8 cellular contexts compared by ENCODE assay signal in the genomic region with DNA sequence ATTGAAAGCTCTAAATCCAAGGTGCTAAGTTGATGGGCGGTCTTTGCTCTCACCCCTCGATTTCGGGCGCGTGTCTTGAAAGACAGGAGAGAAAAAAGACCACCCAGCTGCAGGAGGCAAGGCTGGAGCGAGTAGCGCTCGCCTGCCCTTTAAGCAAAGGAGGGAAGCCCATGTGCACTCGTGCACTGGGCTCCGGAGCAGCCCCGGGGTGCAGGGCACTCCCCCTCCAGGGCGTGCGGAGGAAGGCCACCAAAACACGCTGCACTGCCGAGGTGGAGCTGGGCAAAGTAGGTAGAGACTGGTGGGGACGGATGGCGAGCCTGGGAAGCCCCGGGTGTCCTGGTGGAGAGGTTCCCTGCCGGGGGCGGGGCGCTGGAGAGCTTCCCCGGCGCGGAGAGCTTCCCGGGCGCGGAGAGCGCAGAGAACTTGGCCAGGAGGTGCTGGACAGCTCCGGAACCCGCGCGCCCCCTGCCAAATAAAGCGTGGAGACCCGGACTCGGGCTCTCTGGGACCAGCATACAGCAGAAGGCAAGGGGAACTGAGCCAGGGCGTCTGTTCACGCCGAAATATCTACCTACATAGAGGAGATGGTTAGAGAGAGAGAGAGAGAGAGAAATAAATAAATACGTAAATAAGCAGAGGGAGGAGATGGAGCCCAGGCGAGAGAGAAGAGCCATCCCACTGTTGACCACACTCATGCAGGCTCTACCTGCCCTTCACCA. TPM values are rescaled to one million over a fixed set of nuclear protein-coding genes. Genes with fewer than 3 reads are reported as not detected.
DNase-seq lines count a peak whose midpoint lies in the region; ATAC-seq and TF ChIP-seq lines count a peak whose summit lies in the region.

No MANE protein-coding gene starts in this region.

- H3K9ac ChIP-seq in endocrine pancreas (ENCODE audit: control insufficient read depth, insufficient read depth, low read length) (peak overlapping the region; percentile 1), mucosa of rectum (ENCODE audit: low read depth in 1 of 2, low read length in 2 of 2) (no peak overlapping the region)

- H3K4me1 ChIP-seq in ACC112 (ENCODE audit: control insufficient read depth, insufficient read depth, low read length, unreplicated experiment) (peaks cover 4% of the 10 kb centered on the region), endocrine pancreas (ENCODE audit: control insufficient read depth, insufficient read depth, low read length) (peaks cover 3% of the 10 kb centered on the region), mucosa of rectum (ENCODE audit: control insufficient read depth in 2 of 2, insufficient read depth in 2 of 2, low read length in 2 of 2) (peaks cover 9 to 17% of the 10 kb centered on the region in 2 donors)

- peaks cover 14% of the 10 kb centered on the region for H3K4me1 Mint-ChIP-seq in activated CD8-positive, alpha-beta T cell treated with anti-CD3 and anti-CD28 coated beads for 36 hours (ENCODE audit: low read depth)
- H3K4me1 Mint-ChIP-seq in stimulated activated naive CD8-positive, alpha-beta T cell treated with anti-CD3 and anti-CD28 coated beads, Interleukin-15, Interleukin-2, amounts not matched to agents 100 ng/mL and 50 ng/mL, for 24 hours (ENCODE audit: low read depth): peaks cover 33% of the 10 kb centered on the region

- intact Hi-C loops in activated CD8-positive, alpha-beta T cell treated with anti-CD3 and anti-CD28 coated beads for 36 hours (cut with micrococcal nuclease): loop anchor here (5.0 kb wide), 1 partner anchor 99 kb away; no protein-coding TSS in a partner anchor

- CTCF ChIA-PET in activated CD8-positive, alpha-beta T cell treated with anti-CD3 and anti-CD28 coated beads for 36 hours (lab: Charles Lee): interaction anchor here (0.7 to 8.6 kb wide), 16 partner anchors 9 to 118 kb away, joined by 3 to 172 read pairs (median 10); no protein-coding TSS in a partner anchor

- POLR2A ChIA-PET in activated CD8-positive, alpha-beta T cell treated with anti-CD3 and anti-CD28 coated beads for 36 hours (lab: Charles Lee): interaction anchor here (0.9 to 3.4 kb wide), 16 partner anchors 9 to 125 kb away, joined by 3 to 31 read pairs (median 4); no protein-coding TSS in a partner anchor

- DNase-seq in NCI-H1694 (lab: John Stamatoyannopoulos, UW): peak; percentile 42
- DNase-seq in activated CD8-positive, alpha-beta T cell treated with anti-CD3 and anti-CD28 coated beads for 36 hours: peak; percentile 65

- H3K27me3 Mint-ChIP-seq in activated CD8-positive, alpha-beta T cell treated with anti-CD3 and anti-CD28 coated beads for 36 hours: no peaks in the 10 kb centered on the region
- H3K27me3 Mint-ChIP-seq in stimulated activated naive CD8-positive, alpha-beta T cell treated with anti-CD3 and anti-CD28 coated beads, Interleukin-15, Interleukin-2, amounts not matched to agents 100 ng/mL and 50 ng/mL, for 24 hours: peaks cover 23% of the 10 kb centered on the region

- TF ChIP-seq CTCF in activated CD8-positive, alpha-beta T cell treated with anti-CD3 and anti-CD28 coated beads for 36 hours (IDR thresholded peaks at IDR 0.05): peak; percentile 44

- H3K4me3 Mint-ChIP-seq in activated CD8-positive, alpha-beta T cell treated with anti-CD3 and anti-CD28 coated beads for 36 hours: peak overlapping the region; percentile 98
- H3K4me3 Mint-ChIP-seq in stimulated activated naive CD8-positive, alpha-beta T cell treated with anti-CD3 and anti-CD28 coated beads, Interleukin-15, Interleukin-2, amounts not matched to agents 100 ng/mL and 50 ng/mL, for 24 hours: peak overlapping the region; percentile 94

- peaks cover 2% of the 10 kb centered on the region for H3K9me3 ChIP-seq in endocrine pancreas (ENCODE audit: control insufficient read depth, low read length)
- peaks cover 2 to 4% of the 10 kb centered on the region in 2 donors for H3K9me3 ChIP-seq in mucosa of rectum (ENCODE audit: control insufficient read depth in 2 of 2, low read length in 2 of 2)

- peak; percentile 70 for ATAC-seq in GM19324 (IDR thresholded peaks at IDR 0.05; ENCODE audit: low FRiP score, unreplicated experiment)
- ATAC-seq in activated CD8-positive, alpha-beta T cell treated with anti-CD3 and anti-CD28 coated beads for 36 hours: peak; percentile 70
- ATAC-seq in GM21423 (IDR thresholded peaks at IDR 0.05; ENCODE audit: unreplicated experiment): no peak

- H3K9me3 Mint-ChIP-seq in activated CD8-positive, alpha-beta T cell treated with anti-CD3 and anti-CD28 coated beads for 36 hours: peaks cover 18% of the 10 kb centered on the region
- peaks cover 16% of the 10 kb centered on the region for H3K9me3 Mint-ChIP-seq in stimulated activated naive CD8-positive, alpha-beta T cell treated with anti-CD3 and anti-CD28 coated beads, Interleukin-15, Interleukin-2, amounts not matched to agents 100 ng/mL and 50 ng/mL, for 24 hours

- H3K27me3 ChIP-seq in ACC112 (ENCODE audit: insufficient read depth, low read length) (peaks cover 69% of the 10 kb centered on the region), endocrine pancreas (ENCODE audit: control insufficient read depth, insufficient read depth, low read length) (no peaks in the 10 kb centered on the region), mucosa of rectum (ENCODE audit: control insufficient read depth in 2 of 2, insufficient read depth in 2 of 2, low read length in 2 of 2) (peaks cover 27 to 40% of the 10 kb centered on the region in 2 donors)

- peaks cover 22% of the 10 kb centered on the region for H3K36me3 Mint-ChIP-seq in activated CD8-positive, alpha-beta T cell treated with anti-CD3 and anti-CD28 coated beads for 36 hours (ENCODE audit: low read depth)
- peaks cover 5% of the 10 kb centered on the region for H3K36me3 Mint-ChIP-seq in stimulated activated naive CD8-positive, alpha-beta T cell treated with anti-CD3 and anti-CD28 coated beads, Interleukin-15, Interleukin-2, amounts not matched to agents 100 ng/mL and 50 ng/mL, for 24 hours (ENCODE audit: low read depth)

- peak overlapping the region; percentile 0 for H2AFZ ChIP-seq in ACC112 (ENCODE audit: low read length, unreplicated experiment)

- H3K36me3 ChIP-seq in ACC112 (ENCODE audit: insufficient read depth, low read length): no peaks in the 10 kb centered on the region
- H3K36me3 ChIP-seq in endocrine pancreas (ENCODE audit: control insufficient read depth, insufficient read depth, low read length): no peaks in the 10 kb centered on the region
- H3K36me3 ChIP-seq in mucosa of rectum (ENCODE audit: control insufficient read depth in 2 of 2, insufficient read depth in 2 of 2, low read length in 2 of 2): no peaks in the 10 kb centered on the region

- H3K27ac Mint-ChIP-seq in activated CD8-positive, alpha-beta T cell treated with anti-CD3 and anti-CD28 coated beads for 36 hours: peak overlapping the region; percentile 37
- H3K27ac Mint-ChIP-seq in stimulated activated naive CD8-positive, alpha-beta T cell treated with anti-CD3 and anti-CD28 coated beads, Interleukin-15, Interleukin-2, amounts not matched to agents 100 ng/mL and 50 ng/mL, for 24 hours: peak overlapping the region; percentile 70

- no peaks in the 10 kb centered on the region for H3K79me2 ChIP-seq in ACC112 (ENCODE audit: control insufficient read depth, insufficient read depth, low read length, unreplicated experiment)

- H3K4me3 ChIP-seq in ACC112 (ENCODE audit: low read depth, low read length): peak overlapping the region; percentile 76
- H3K4me3 ChIP-seq in endocrine pancreas (ENCODE audit: control insufficient read depth, insufficient read depth, low read length): peak overlapping the region; percentile 75
- peak overlapping the region; percentile 56 to 59 for H3K4me3 ChIP-seq in mucosa of rectum (ENCODE audit: low read length in 2 of 2)

- H3K27ac ChIP-seq in ACC112 (ENCODE audit: low read depth, low read length): no peak overlapping the region
- H3K27ac ChIP-seq in mucosa of rectum (ENCODE audit: low read depth in 2 of 2, low read length in 2 of 2): no peak overlapping the region

RNA-seq across cellular contexts. Expression of gene NELL2, which starts 0.6 kb away (rescaled TPM):
- total RNA-seq in activated CD8-positive, alpha-beta T cell treated with anti-CD3 and anti-CD28 coated beads for 36 hours: 100 to 1,000 TPM in 1 of 2 experiments, 10 to 100 TPM in 1; 99.7 to 106 TPM
